ENCODE assay signal across 19 cellular contexts in the genomic region with DNA sequence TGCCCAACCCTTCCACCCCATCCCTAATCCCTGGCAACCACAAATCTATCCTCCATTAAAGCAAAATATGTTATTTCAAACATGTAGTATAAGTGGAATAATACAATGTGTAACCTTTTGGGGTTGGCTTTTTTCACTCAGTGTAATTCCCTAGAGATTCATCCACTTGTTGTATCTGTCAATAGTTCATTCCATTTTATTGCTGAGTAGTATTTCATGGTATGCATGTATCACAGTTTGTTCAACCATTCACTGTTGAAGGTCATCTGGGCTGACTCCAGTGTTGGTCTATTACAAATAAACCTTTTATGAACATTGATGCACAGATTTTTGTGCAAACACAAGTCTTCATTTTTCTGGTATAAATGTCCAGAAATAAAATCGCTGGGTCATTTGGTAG.
"Had no signal": no experiment of that assay in that cellular context is flagged by ENCODE, and none has a peak within 500 bp of the region (broad histone marks: within the 10 kb centered on the region; RNA-seq: fewer than 3 reads in every experiment).

No MANE protein-coding gene starts in this region.

- H3K9me3 ChIP-seq: gastrocnemius medialis, tibial nerve, uterus had no signal

- H3K27me3 ChIP-seq: ascending aorta, cardiac muscle cell, dorsolateral prefrontal cortex, gastrocnemius medialis, heart left ventricle, tibial nerve, uterus had no signal

- ATAC-seq: activated T-cell treated with anti-CD3 and anti-CD28 coated beads, Interleukin-2, amount 50 U/mL, for 72 hours; gastrocnemius medialis; heart left ventricle; left ventricle myocardium superior; stimulated activated naive CD8-positive, alpha-beta T cell treated with anti-CD3 and anti-CD28 coated beads, Interleukin-15, Interleukin-2, amounts not matched to agents 100 U/mL and 50 U/mL, for 24 hours had no signal

- DNase-seq: activated CD4-positive, CD25-positive, alpha-beta regulatory T cell treated with anti-CD3 and anti-CD28 coated beads, Interleukin-2, amount 50 U/mL, for 72 hours; activated gamma-delta T cell; activated T-cell treated with anti-CD3 and anti-CD28 coated beads, Interleukin-2, amount 50 U/mL, for 72 hours; dorsolateral prefrontal cortex; gastrocnemius medialis; heart left ventricle; left ventricle myocardium superior; nephron progenitor cell; nucleus accumbens; retina; stimulated activated CD4-positive, alpha-beta T cell treated with anti-CD3 and anti-CD28 coated beads, Interleukin-12 subunit alpha, Interleukin-12 subunit beta, amount 100 ng/mL, for 4 hours; stimulated activated CD4-positive, alpha-beta T cell treated with anti-CD3 and anti-CD28 coated beads, Interleukin-1b, Interleukin-23, amount 100 ng/mL, for 48 hours; stimulated activated naive CD8-positive, alpha-beta T cell treated with anti-CD3 and anti-CD28 coated beads, Interleukin-15, Interleukin-2, amounts not matched to agents 100 U/mL and 50 U/mL, for 24 hours; T-helper 1 cell; T-helper 9 cell; uterus had no signal

- H3K4me3 ChIP-seq: ascending aorta, cardiac muscle cell, dorsolateral prefrontal cortex, gastrocnemius medialis, heart left ventricle, tibial nerve, uterus had no signal

- H3K27ac ChIP-seq: ascending aorta, cardiac muscle cell, dorsolateral prefrontal cortex, gastrocnemius medialis, heart left ventricle, tibial nerve, uterus had no signal

- H3K4me1 ChIP-seq: ascending aorta, gastrocnemius medialis, heart left ventricle, tibial nerve, uterus had no signal

- H3K36me3 ChIP-seq: ascending aorta, cardiac muscle cell, gastrocnemius medialis, heart left ventricle, tibial nerve, uterus had no signal
